8 cellular contexts compared by ENCODE assay signal in the genomic region with DNA sequence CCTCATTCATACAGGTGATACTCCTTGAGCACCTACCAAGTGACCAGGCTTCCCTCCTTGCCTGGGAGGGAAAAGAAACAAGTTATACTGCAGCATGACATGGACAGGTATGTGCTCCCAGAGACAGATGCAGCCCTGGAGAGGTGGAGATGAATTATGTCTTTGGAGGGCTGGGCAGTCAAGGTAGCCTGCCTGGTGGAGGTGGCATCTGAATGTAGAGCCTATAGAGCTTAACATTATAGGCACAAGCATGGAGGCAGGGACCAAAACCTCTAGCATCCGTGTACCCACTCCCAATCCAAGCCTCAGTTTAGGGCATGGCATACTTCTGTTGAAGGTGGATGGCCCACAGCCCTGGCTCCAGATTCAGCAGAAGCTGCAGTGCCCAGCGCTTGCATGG.
"Had no signal": no experiment of that assay in that cellular context is flagged by ENCODE, and none has a peak within 500 bp of the region (broad histone marks: within the 10 kb centered on the region; RNA-seq: fewer than 3 reads in every experiment).

No MANE protein-coding gene starts in this region.

- H3K4me1 ChIP-seq: HAP-1 had no signal

- H3K4me3 ChIP-seq: GM23248, HAP-1 had no signal

- ATAC-seq: HepG2 had no signal

- H3K9me3 ChIP-seq: HAP-1 had no signal

- H3K27ac Mint-ChIP-seq: IgD-negative memory B cell had no signal

- H3K9me3 Mint-ChIP-seq: IgD-negative memory B cell had no signal

- H3K4me3 Mint-ChIP-seq: IgD-negative memory B cell had no signal

- H3K4me1 Mint-ChIP-seq: IgD-negative memory B cell had no signal

- H3K36me3 ChIP-seq: HAP-1 had no signal

- H3K27ac ChIP-seq: GM23248, HL-60 had no signal

- FAIRE-seq: H54, HepG2 had no signal

- H3K9ac ChIP-seq: GM23248 had no signal

- DNase-seq: GM23248, GOT3, KG1 had no signal

- H2AFZ ChIP-seq: GM23248 had no signal
